Comparison of ENCODE assay signal across 19 cellular contexts in genomic region chr11:32402836-32403235, GRCh38. TPM values are rescaled to one million over a fixed set of nuclear protein-coding genes. Genes with fewer than 3 reads are reported as not detected.
DNase-seq lines count a peak whose midpoint lies in the region; ATAC-seq and TF ChIP-seq lines count a peak whose summit lies in the region.
"Had no signal": no experiment of that assay in that cellular context is flagged by ENCODE, and none has a peak within 500 bp of the region (broad histone marks: within the 10 kb centered on the region; RNA-seq: fewer than 3 reads in every experiment).

No MANE protein-coding gene starts in this region.

- no peaks in the 10 kb centered on the region for H3K36me3 ChIP-seq in HEK293 (ENCODE audit: control insufficient read depth in 2 of 2, insufficient read depth in 1 of 2, low read length in 2 of 2)
- H3K36me3 ChIP-seq in uterus: no peaks in the 10 kb centered on the region
- H3K36me3 ChIP-seq in ovary: no peaks in the 10 kb centered on the region
- H3K36me3 ChIP-seq: BE2C had no signal

- CTCF ChIA-PET in HEK293 (lab: Yijun Ruan, JAX): no interaction called here

- peaks cover 22% of the 10 kb centered on the region for H3K4me1 Mint-ChIP-seq in mesothelial cell of epicardium
- no peaks in the 10 kb centered on the region for H3K4me1 Mint-ChIP-seq in naive thymus-derived CD8-positive, alpha-beta T cell
- no peaks in the 10 kb centered on the region for H3K4me1 Mint-ChIP-seq in stimulated activated naive CD8-positive, alpha-beta T cell treated with anti-CD3 and anti-CD28 coated beads, Interleukin-15, amount 100 ng/mL, for 72 hours

- H3K9me3 ChIP-seq in HEK293 (ENCODE audit: control insufficient read depth, insufficient read depth, low read depth, low read length) (no peaks in the 10 kb centered on the region), uterus (no peaks in the 10 kb centered on the region), ovary (no peaks in the 10 kb centered on the region)
- H3K9me3 ChIP-seq: BE2C had no signal

- no peak overlapping the region for H3K4me3 Mint-ChIP-seq in mesothelial cell of epicardium
- H3K4me3 Mint-ChIP-seq in naive thymus-derived CD8-positive, alpha-beta T cell: no peak overlapping the region
- no peak overlapping the region for H3K4me3 Mint-ChIP-seq in stimulated activated naive CD8-positive, alpha-beta T cell treated with anti-CD3 and anti-CD28 coated beads, Interleukin-15, amount 100 ng/mL, for 72 hours
- H3K4me3 Mint-ChIP-seq: CD4-positive, alpha-beta T cell had no signal

- ATAC-seq in naive thymus-derived CD8-positive, alpha-beta T cell: no peak
- ATAC-seq in stimulated activated naive CD8-positive, alpha-beta T cell treated with anti-CD3 and anti-CD28 coated beads, Interleukin-15, amount 100 ng/mL, for 72 hours: no peak
- ATAC-seq: HCT116 had no signal

- intact Hi-C loops in uterus (cut with DNase I; ENCODE audit: low total_unique reads) (no loop called here), ovary (cut with DNase I) (no loop called here)

- no peaks in the 10 kb centered on the region for H3K27me3 Mint-ChIP-seq in mesothelial cell of epicardium (ENCODE audit: low read depth)
- peaks cover 10 to 37% (median 12%) of the 10 kb centered on the region in 5 donors for H3K27me3 Mint-ChIP-seq in naive thymus-derived CD8-positive, alpha-beta T cell
- H3K27me3 Mint-ChIP-seq in stimulated activated naive CD8-positive, alpha-beta T cell treated with anti-CD3 and anti-CD28 coated beads, Interleukin-15, amount 100 ng/mL, for 72 hours: peaks cover 13% of the 10 kb centered on the region

- peak overlapping the region; percentile 30 for H3K27ac Mint-ChIP-seq in mesothelial cell of epicardium
- no peak overlapping the region for H3K27ac Mint-ChIP-seq in naive thymus-derived CD8-positive, alpha-beta T cell
- no peak overlapping the region for H3K27ac Mint-ChIP-seq in stimulated activated naive CD8-positive, alpha-beta T cell treated with anti-CD3 and anti-CD28 coated beads, Interleukin-15, amount 100 ng/mL, for 72 hours
- H3K27ac Mint-ChIP-seq: CD4-positive, alpha-beta T cell had no signal

- H3K4me1 ChIP-seq in HEK293 (ENCODE audit: control insufficient read depth, insufficient read depth, low read length) (no peaks in the 10 kb centered on the region), uterus (no peaks in the 10 kb centered on the region), ovary (ENCODE audit: insufficient read depth) (no peaks in the 10 kb centered on the region)
- H3K4me1 ChIP-seq: BE2C had no signal

- POLR2A ChIA-PET in HEK293 (lab: Yijun Ruan, JAX): no interaction called here
- POLR2A ChIA-PET in naive thymus-derived CD8-positive, alpha-beta T cell (lab: Charles Lee): no interaction called here

- DNase-seq in NCI-H748 (lab: John Stamatoyannopoulos, UW; ENCODE audit: unreplicated experiment) (peak; percentile 9), NCI-H748 treated with DMSO at 0.1 percent for 48 hours (lab: John Stamatoyannopoulos, UW) (no peak), mesothelial cell of epicardium (ENCODE audit: low spot score in 2 of 2, unreplicated experiment in 2 of 2) (no peak), uterus (no peak), ovary (no peak)
- DNase-seq in naive thymus-derived CD8-positive, alpha-beta T cell: no peak
- DNase-seq in stimulated activated naive CD8-positive, alpha-beta T cell treated with anti-CD3 and anti-CD28 coated beads, Interleukin-15, amount 100 ng/mL, for 72 hours: no peak
- DNase-seq: ACHN; BE2C; CD4-positive, alpha-beta T cell; DMS153; DMS79; GF-D8; GOT3; H7 had no signal

- WGBS in ovary, 3 donors: 84 to 93% (median 93%) methylated on average over 2 of the region's 2 CpGs

- peaks cover 40% of the 10 kb centered on the region for H3K36me3 Mint-ChIP-seq in mesothelial cell of epicardium
- peaks cover 0 to 3% (median 0%) of the 10 kb centered on the region in 3 donors for H3K36me3 Mint-ChIP-seq in naive thymus-derived CD8-positive, alpha-beta T cell

- no peak for TF ChIP-seq EP300 in ovary (IDR thresholded peaks at IDR 0.05)

- H3K27ac ChIP-seq in HEK293 (ENCODE audit: extremely low read depth, low read depth, low read length): no peak overlapping the region
- peak overlapping the region; percentile 2 to 5 for H3K27ac ChIP-seq in uterus
- no peak overlapping the region for H3K27ac ChIP-seq in ovary
- H3K27ac ChIP-seq: C4-2B had no signal

- peaks cover 4% of the 10 kb centered on the region for H3K9me3 Mint-ChIP-seq in mesothelial cell of epicardium
- H3K9me3 Mint-ChIP-seq in naive thymus-derived CD8-positive, alpha-beta T cell: peaks cover 0 to 9% (median 0%) of the 10 kb centered on the region in 9 donors
- peaks cover 0 to 7% of the 10 kb centered on the region in 2 donors for H3K9me3 Mint-ChIP-seq in stimulated activated naive CD8-positive, alpha-beta T cell treated with anti-CD3 and anti-CD28 coated beads, Interleukin-15, amount 100 ng/mL, for 72 hours
- H3K9me3 Mint-ChIP-seq: CD4-positive, alpha-beta T cell had no signal

- H3K4me3 ChIP-seq in HEK293 (ENCODE audit: low read depth, low read length): no peak overlapping the region
- H3K4me3 ChIP-seq in uterus: no peak overlapping the region
- no peak overlapping the region for H3K4me3 ChIP-seq in ovary

- H3K27me3 ChIP-seq in uterus: no peaks in the 10 kb centered on the region
- no peaks in the 10 kb centered on the region for H3K27me3 ChIP-seq in ovary
- H3K27me3 ChIP-seq: BE2C had no signal

- no peak for TF ChIP-seq POLR2A in uterus (IDR thresholded peaks at IDR 0.05)
- no peak for TF ChIP-seq POLR2A in ovary (IDR thresholded peaks at IDR 0.05)

- TF ChIP-seq CTCF in HEK293 (tag by site-specific recombination; IDR thresholded peaks at IDR 0.05) (no peak), mesothelial cell of epicardium (IDR thresholded peaks at IDR 0.05; ENCODE audit: unreplicated experiment) (no peak), uterus (IDR thresholded peaks at IDR 0.05) (no peak), ovary (IDR thresholded peaks at IDR 0.05) (no peak)

TF ChIP-seq in HEK293, 187 proteins besides CTCF, POLR2A, EP300 and RAD21:
- 0 out of 2 replicates have a peak, but pooled peaks have one; percentile 13 for TF ChIP-seq ZIC2 (tag by site-specific recombination; IDR thresholded peaks at IDR 0.05)
- TF ChIP-seq ZNF621 (tag by site-specific recombination; IDR thresholded peaks at IDR 0.05): no peak
- no peak for TF ChIP-seq HOXD13 (CRISPR knock-in tag; IDR thresholded peaks at IDR 0.05; ENCODE audit: borderline replicate concordance)

RNA-seq across cellular contexts. Expression of gene WT1, which starts 32.5 kb away (rescaled TPM):
- total RNA-seq in mesothelial cell of epicardium (122 to 131 TPM (median 125 TPM) in 3 replicates), uterus (100 to 1,000 TPM in 1 of 4 donors, 10 to 100 TPM in 3; 51.2 to 125 (median 53.6) TPM), ovary (100 to 1,000 TPM in 2 of 7 donors, 10 to 100 TPM in 5; 33.1 to 171 (median 77.2) TPM)
- not detected for total RNA-seq in naive thymus-derived CD8-positive, alpha-beta T cell
- not detected for polyA plus RNA-seq in naive thymus-derived CD8-positive, alpha-beta T cell
- polyA plus RNA-seq in ovary: 10 to 100 TPM; 28.2 to 56.0 TPM
- total RNA-seq: CD4-positive, alpha-beta T cell; HT-29 had no signal

Comparison
In these comparisons a context has a peak if more than half of its experiments do, and no peak if none do; other contexts are left out.
1. H3K27ac ChIP-seq: peak in uterus (2 of 2); none in HEK293 (single experiment) and ovary (0 of 2).
2. RNA of gene WT1, which starts 32.5 kb away (total RNA-seq): 122 to 131 TPM in mesothelial cell of epicardium, 33.1 to 171 TPM in ovary and 51.2 to 125 TPM in uterus; not detected in naive thymus-derived CD8-positive, alpha-beta T cell; every median in the first group is over 10 times any median in the second.